Comparison of ENCODE assay signal across 8 cellular contexts in genomic region chr7:106346678-106347217, GRCh38.
DNase-seq lines count a peak whose midpoint lies in the region; ATAC-seq and TF ChIP-seq lines count a peak whose summit lies in the region.

No MANE protein-coding gene starts in this region.

- peaks cover 24 to 28% of the 10 kb centered on the region in 2 donors for H3K9me3 Mint-ChIP-seq in activated T-cell treated with anti-CD3 and anti-CD28 coated beads, Interleukin-2, amount 50 U/mL, for 72 hours
- H3K9me3 Mint-ChIP-seq in mesothelial cell of epicardium: peaks cover 44% of the 10 kb centered on the region

- H3F3A ChIP-seq in Loucy (ENCODE audit: low read depth): no peaks in the 10 kb centered on the region

- peaks cover 54% of the 10 kb centered on the region for H3K4me1 Mint-ChIP-seq in activated T-cell treated with anti-CD3 and anti-CD28 coated beads, Interleukin-2, amount 50 U/mL, for 72 hours (ENCODE audit: low read depth)
- no peaks in the 10 kb centered on the region for H3K4me1 Mint-ChIP-seq in mesothelial cell of epicardium

- H2AFZ ChIP-seq in Loucy (ENCODE audit: low read length): no peak overlapping the region

- peaks cover 10% of the 10 kb centered on the region for H3K4me1 ChIP-seq in Loucy (ENCODE audit: insufficient read depth, low read length, poor library complexity, severe bottlenecking)

- no peaks in the 10 kb centered on the region for H4K20me1 ChIP-seq in Loucy (ENCODE audit: insufficient read depth, low read length, poor library complexity, severe bottlenecking)

- no peaks in the 10 kb centered on the region for H3K36me3 ChIP-seq in Loucy (ENCODE audit: insufficient read depth, low read length)

- H3K4me3 Mint-ChIP-seq in activated T-cell treated with anti-CD3 and anti-CD28 coated beads, Interleukin-2, amount 50 U/mL, for 72 hours: peak overlapping the region; percentile 80 to 83
- no peak overlapping the region for H3K4me3 Mint-ChIP-seq in mesothelial cell of epicardium

- H3K9me3 ChIP-seq in Loucy (ENCODE audit: insufficient read depth, low read depth, low read length): no peaks in the 10 kb centered on the region; the same call in 1 of the 2 replicates

- H3K4me3 ChIP-seq in Loucy (ENCODE audit: low read length, poor library complexity, severe bottlenecking): no peak overlapping the region

- peaks cover 46 to 57% of the 10 kb centered on the region in 2 donors for H3K36me3 Mint-ChIP-seq in activated T-cell treated with anti-CD3 and anti-CD28 coated beads, Interleukin-2, amount 50 U/mL, for 72 hours (ENCODE audit: insufficient read depth in 2 of 2)
- H3K36me3 Mint-ChIP-seq in mesothelial cell of epicardium: peaks cover under 1% of the 10 kb centered on the region

- peak; percentile 88 for ATAC-seq in GM18499 (IDR thresholded peaks at IDR 0.05; ENCODE audit: insufficient read depth, unreplicated experiment)
- peak; percentile 75 for ATAC-seq in activated T-cell treated with anti-CD3 and anti-CD28 coated beads, Interleukin-2, amount 50 U/mL, for 72 hours (replicated peaks in 1 of 2)

- H3K27ac Mint-ChIP-seq in activated T-cell treated with anti-CD3 and anti-CD28 coated beads, Interleukin-2, amount 50 U/mL, for 72 hours: peak overlapping the region; percentile 99
- H3K27ac Mint-ChIP-seq in mesothelial cell of epicardium: no peak overlapping the region

- no peak overlapping the region for H3K9ac ChIP-seq in Loucy (ENCODE audit: low read depth, low read length, poor library complexity, severe bottlenecking)

- H3K27me3 ChIP-seq in Loucy (ENCODE audit: insufficient read depth, low read length, poor library complexity, severe bottlenecking): peaks cover 17% of the 10 kb centered on the region

- peaks cover 21% of the 10 kb centered on the region for H3K27me3 Mint-ChIP-seq in activated T-cell treated with anti-CD3 and anti-CD28 coated beads, Interleukin-2, amount 50 U/mL, for 72 hours (ENCODE audit: low read depth)
- no peaks in the 10 kb centered on the region for H3K27me3 Mint-ChIP-seq in mesothelial cell of epicardium (ENCODE audit: low read depth)

- H3K79me2 ChIP-seq in Loucy (ENCODE audit: insufficient read depth, low read length): no peaks in the 10 kb centered on the region

- H3K9me2 ChIP-seq in Loucy (replicated peaks; ENCODE audit: low read depth, low read length): no peaks in the 10 kb centered on the region

- DNase-seq in HCEC 1CT (peak; percentile 98), kidney tubule cell (ENCODE audit: low spot score) (peak; percentile 77), NCI-H2081 (lab: John Stamatoyannopoulos, UW) (no peak), C1 segment of cervical spinal cord (lab: John Stamatoyannopoulos, UW) (no peak), mesothelial cell of epicardium (ENCODE audit: low spot score in 2 of 2, unreplicated experiment in 2 of 2) (no peak)
- peak; percentile 66 to 72 for DNase-seq in activated T-cell treated with anti-CD3 and anti-CD28 coated beads, Interleukin-2, amount 50 U/mL, for 72 hours

- H3K4me2 ChIP-seq in Loucy (ENCODE audit: low read depth, low read length, poor library complexity, severe bottlenecking): peak overlapping the region; percentile 5

- TF ChIP-seq CTCF in Loucy (conservative IDR thresholded peaks at IDR 0.05; ENCODE audit: low read length) (no peak), mesothelial cell of epicardium (IDR thresholded peaks at IDR 0.05; ENCODE audit: unreplicated experiment) (no peak)

Comparison
In these comparisons a context has a peak if more than half of its experiments do, and no peak if none do; other contexts are left out.
1. DNase-seq: peak in HCEC 1CT (single experiment), activated T-cell treated with anti-CD3 and anti-CD28 coated beads, Interleukin-2, amount 50 U/mL, for 72 hours (2 of 2) and kidney tubule cell (single experiment); none in NCI-H2081 (0 of 2), C1 segment of cervical spinal cord (0 of 14) and mesothelial cell of epicardium (0 of 2).